19 cellular contexts compared by ENCODE assay signal in genomic region chr6:5906340-5906670, GRCh38.
"Had no signal": no experiment of that assay in that cellular context is flagged by ENCODE, and none has a peak within 500 bp of the region (broad histone marks: within the 10 kb centered on the region; RNA-seq: fewer than 3 reads in every experiment).

No MANE protein-coding gene starts in this region.

- DNase-seq: activated B cell treated with CpG ODN at 0.5 μM for 24 hours; activated CD4-positive, alpha-beta T cell treated with anti-CD3 and anti-CD28 coated beads, Interleukin-2, amount 10 ng/mL, durations not matched to agents 24 days and 14 days; activated CD8-positive, alpha-beta memory T cell treated with anti-CD3 and anti-CD28 coated beads, Interleukin-2, amount 50 U/mL, for 4 hours; activated CD8-positive, alpha-beta T cell treated with anti-CD3 and anti-CD28 coated beads, Interleukin-2, amount 10 ng/mL, durations not matched to agents 7 days and 5 days; activated effector memory CD4-positive, alpha-beta T cell treated with anti-CD3 and anti-CD28 coated beads, Interleukin-2, amount 50 U/mL, for 16 hours; activated T-cell treated with anti-CD3 and anti-CD28 coated beads, Interleukin-2, amount 50 U/mL, for 48 hours; central memory CD4-positive, alpha-beta T cell; effector CD8-positive, alpha-beta T cell; naive thymus-derived CD4-positive, alpha-beta T cell; small intestine; stimulated activated CD4-positive, alpha-beta T cell treated with anti-CD3 and anti-CD28 coated beads, Interleukin-4, amount 100 ng/mL, for 24 hours; stimulated activated naive CD4-positive, alpha-beta T cell; SW 1271; trophoblast cell had no signal

- H3K27ac ChIP-seq: body of pancreas, neutrophil had no signal

- H3K36me3 ChIP-seq: gastroesophageal sphincter, neutrophil had no signal

- H3K4me3 ChIP-seq: body of pancreas, coronary artery, gastroesophageal sphincter, lung had no signal

- H3K27me3 ChIP-seq: body of pancreas, gastroesophageal sphincter, neutrophil had no signal

- H3K4me1 ChIP-seq: body of pancreas had no signal

- H3K9me3 ChIP-seq: body of pancreas, gastroesophageal sphincter, neutrophil had no signal
